ENCODE assay signal across 3 cellular contexts in genomic region chr10:114616516-114616915, GRCh38.
TF ChIP-seq lines count a peak whose summit lies in the region.

No MANE protein-coding gene starts in this region.

TF ChIP-seq in HepG2, 621 proteins besides CTCF, POLR2A, EP300 and RAD21 (continues in another document):
- no peak for TF ChIP-seq ZNF275 (CRISPR knock-in tag; IDR thresholded peaks at IDR 0.05; ENCODE audit: borderline replicate concordance)
- TF ChIP-seq NFIB (CRISPR knock-in tag; IDR thresholded peaks at IDR 0.05; ENCODE audit: borderline replicate concordance) = no peak
- no peak for TF ChIP-seq SNAPC5 (CRISPR knock-in tag; IDR thresholded peaks at IDR 0.05; ENCODE audit: borderline replicate concordance)
- TF ChIP-seq ZNF337 (CRISPR knock-in tag; IDR thresholded peaks at IDR 0.05; ENCODE audit: borderline replicate concordance, low read depth) = no peak
- TF ChIP-seq ZNF331 (CRISPR knock-in tag; IDR thresholded peaks at IDR 0.05) = no peak
- no peak for TF ChIP-seq PBX2 (CRISPR knock-in tag; IDR thresholded peaks at IDR 0.05)
- no peak for TF ChIP-seq ZNF17 (CRISPR knock-in tag; IDR thresholded peaks at IDR 0.05)
- no peak for TF ChIP-seq YEATS2 (CRISPR knock-in tag; IDR thresholded peaks at IDR 0.05; ENCODE audit: borderline replicate concordance)
- no peak for TF ChIP-seq DZIP1 (CRISPR knock-in tag; IDR thresholded peaks at IDR 0.05)
- TF ChIP-seq HNF1B (CRISPR knock-in tag; IDR thresholded peaks at IDR 0.05) = no peak
- TF ChIP-seq MED13 (CRISPR knock-in tag; IDR thresholded peaks at IDR 0.05) = no peak

TF ChIP-seq in IMR-90, 13 proteins besides CTCF, POLR2A, EP300 and RAD21:
- no peak for TF ChIP-seq RCOR1 (IDR thresholded peaks at IDR 0.05; ENCODE audit: insufficient replicate concordance, low read length)
- no peak for TF ChIP-seq NFE2L2 (IDR thresholded peaks at IDR 0.05; ENCODE audit: low read depth, low read length)
- TF ChIP-seq ELK1 (IDR thresholded peaks at IDR 0.05; ENCODE audit: borderline replicate concordance, low read depth, low read length) = no peak
- no peak for TF ChIP-seq MAZ (IDR thresholded peaks at IDR 0.05; ENCODE audit: borderline replicate concordance, low read depth, low read length)
- no peak for TF ChIP-seq MAFK (IDR thresholded peaks at IDR 0.05; ENCODE audit: low read depth, low read length)
- no peak for TF ChIP-seq BHLHE40 (IDR thresholded peaks at IDR 0.05; ENCODE audit: low read depth, low read length)
- TF ChIP-seq SMC3 (IDR thresholded peaks at IDR 0.05; ENCODE audit: low read depth, low read length) = no peak

TF ChIP-seq in H1, 55 proteins besides CTCF, POLR2A, EP300 and RAD21:
- no peak for TF ChIP-seq RXRA (IDR thresholded peaks at IDR 0.05; ENCODE audit: insufficient read depth, low read depth, low read length)
- no peak for TF ChIP-seq CHD2 (IDR thresholded peaks at IDR 0.05; ENCODE audit: low read length)
- no peak for TF ChIP-seq EZH2 (IDR thresholded peaks at IDR 0.05; ENCODE audit: low read depth, low read length, severe bottlenecking)
- no peak for TF ChIP-seq MAFK (IDR thresholded peaks at IDR 0.05; ENCODE audit: low read depth, low read length)
- no peak for TF ChIP-seq TAF7 (optimal IDR thresholded peaks at IDR 0.05; ENCODE audit: borderline replicate concordance, low read depth, low read length)
- no peak for TF ChIP-seq BRCA1 (IDR thresholded peaks at IDR 0.05; ENCODE audit: low read depth, low read length)
- no peak for TF ChIP-seq POU5F1 (IDR thresholded peaks at IDR 0.05; ENCODE audit: low read depth, low read length)
- no peak for TF ChIP-seq HDAC2 (IDR thresholded peaks at IDR 0.05; ENCODE audit: borderline replicate concordance in 1 of 2, low read depth in 2 of 2, low read length in 2 of 2)
- no peak for TF ChIP-seq YY1 (IDR thresholded peaks at IDR 0.05; ENCODE audit: low read depth, low read length)
- TF ChIP-seq NRF1 (IDR thresholded peaks at IDR 0.05; ENCODE audit: low read depth, low read length) = no peak
- no peak for TF ChIP-seq ATF3 (IDR thresholded peaks at IDR 0.05; ENCODE audit: insufficient read depth, low read depth, low read length)
